In the genomic region with DNA sequence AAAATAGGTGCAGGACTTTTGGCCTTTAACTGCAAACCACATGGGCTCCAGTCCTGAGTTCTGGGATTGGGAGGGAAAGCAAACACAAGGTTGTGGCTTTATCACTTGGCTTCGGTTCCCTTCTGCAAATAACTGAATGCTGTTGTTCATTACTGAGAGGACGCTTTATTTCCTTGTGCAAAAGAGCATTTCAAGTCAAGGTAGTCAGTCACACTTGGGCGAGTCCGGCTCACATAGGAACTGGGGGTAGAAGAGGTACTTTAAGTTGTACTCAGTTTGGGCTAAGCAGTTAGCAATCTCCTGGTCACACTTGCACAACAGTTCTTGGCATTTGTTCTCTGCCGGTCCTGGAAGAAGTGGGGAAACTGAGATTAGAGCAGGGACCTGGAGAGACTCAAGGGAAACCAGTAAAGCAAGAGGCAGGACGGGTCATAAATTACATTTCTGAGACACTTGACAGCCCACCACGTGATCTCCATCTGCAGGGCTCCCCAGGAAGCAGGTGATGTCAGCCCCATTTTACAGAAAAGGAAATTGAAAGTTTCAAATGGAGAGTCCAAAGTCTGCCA, we compare ENCODE assay signal across 10 cellular contexts. TPM values are rescaled to one million over a fixed set of nuclear protein-coding genes. Genes with fewer than 3 reads are reported as not detected.
DNase-seq lines count a peak whose midpoint lies in the region; ATAC-seq, FAIRE-seq and TF ChIP-seq lines count a peak whose summit lies in the region.
"Had no signal": no experiment of that assay in that cellular context is flagged by ENCODE, and none has a peak within 500 bp of the region (broad histone marks: within the 10 kb centered on the region; RNA-seq: fewer than 3 reads in every experiment).

No MANE protein-coding gene starts in this region.

- H3K9me3 ChIP-seq in GM12878 (replicated peaks; ENCODE audit: control insufficient read depth, insufficient read depth, low read length): no peaks in the 10 kb centered on the region
- H3K9me3 ChIP-seq: BE2C had no signal

- CTCF ChIA-PET in GM12878 (lab: Yijun Ruan, JAX): interaction anchor here (0.9 to 1.4 kb wide), 2 partner anchors 14 to 15 kb away, joined by 4 read pairs; no protein-coding TSS in a partner anchor

- H3K36me3 Mint-ChIP-seq in natural killer cell treated with Interleukin-12 subunit alpha and Interleukin-12 subunit beta and Interleukin-15 and Interleukin-18, amount 100 ng/mL, for 72 hours: no peaks in the 10 kb centered on the region
- H3K36me3 Mint-ChIP-seq in natural killer cell: no peaks in the 10 kb centered on the region

- ATAC-seq in natural killer cell treated with Interleukin-12 subunit alpha and Interleukin-12 subunit beta and Interleukin-15 and Interleukin-18, amount 100 ng/mL, for 72 hours: no peak
- no peak for ATAC-seq in natural killer cell
- peak; percentile 78 for ATAC-seq in HG03342 (IDR thresholded peaks at IDR 0.05; ENCODE audit: unreplicated experiment)
- peak; percentile 92 for ATAC-seq in GM12878
- ATAC-seq in HG03045 (IDR thresholded peaks at IDR 0.05; ENCODE audit: unreplicated experiment): no peak

- POLR2A ChIA-PET in GM12878 (lab: Charles Lee): interaction anchor here (0.7 to 3.2 kb wide), 2 partner anchors 11 to 15 kb away, joined by 3 to 9 read pairs; no protein-coding TSS in a partner anchor

- H4K20me1 ChIP-seq in GM12878 (ENCODE audit: control insufficient read depth, insufficient read depth): no peaks in the 10 kb centered on the region

- no peak for DNase-seq in natural killer cell treated with Interleukin-12 subunit alpha and Interleukin-12 subunit beta and Interleukin-15 and Interleukin-18, amount 100 ng/mL, for 72 hours (ENCODE audit: low spot score)
- DNase-seq in natural killer cell: no peak
- DNase-seq in GM12878 (ENCODE audit: low read depth, low spot score): peak; percentile 72
- DNase-seq in NCI-H1105 treated with DMSO at 0.1 percent for 48 hours (lab: John Stamatoyannopoulos, UW): no peak
- DNase-seq in cerebellum (ENCODE audit: low spot score): no peak
- no peak for DNase-seq in G401 (ENCODE audit: low spot score)
- DNase-seq: BE2C had no signal

- peaks cover 9% of the 10 kb centered on the region for H3K4me1 ChIP-seq in GM12878 (ENCODE audit: control insufficient read depth, insufficient read depth, low read length)
- H3K4me1 ChIP-seq: BE2C had no signal

- H3K27ac ChIP-seq in GM12878 (ENCODE audit: control insufficient read depth, insufficient read depth): peak overlapping the region; percentile 47

- peak overlapping the region; percentile 19; the same call in 1 of the 2 replicates for H3K4me3 ChIP-seq in GM12878

- no peak for TF ChIP-seq POLR2A in GM12878 (IDR thresholded peaks at IDR 0.05; ENCODE audit: low read depth, low read length)

- intact Hi-C loops in natural killer cell (cut with micrococcal nuclease): no loop called here
- intact Hi-C loops in GM12878 (cut with micrococcal nuclease; ENCODE audit: unreplicated experiment): no loop called here

- TF ChIP-seq CTCF in natural killer cell (IDR thresholded peaks at IDR 0.05) (no peak), GM12878 (IDR thresholded peaks at IDR 0.05 in 2 of 3, conservative IDR thresholded peaks at IDR 0.05 in 1 of 3; ENCODE audit: control insufficient read depth in 2 of 3, extremely low read depth in 1 of 3, insufficient read depth in 1 of 3, low read depth in 3 of 3, low read length in 3 of 3) (no peak)

- RAD21 ChIA-PET in GM12878 (lab: Charles Lee; ENCODE audit: unreplicated experiment): interaction anchor here (0.7 to 1.1 kb wide), 4 partner anchors 14 to 367 kb away, joined by 3 to 5 read pairs (median 4); a partner anchor contains a TSS

- H3K27me3 ChIP-seq in GM12878 (replicated peaks in 1 of 2; ENCODE audit: control insufficient read depth in 2 of 2, insufficient read depth in 2 of 2, low read length in 1 of 2): no peaks in the 10 kb centered on the region
- H3K27me3 ChIP-seq: BE2C had no signal

- no TSS peak for BruUV-seq in GM12878 (replicated peaks; lab: Mats Ljungman, UMichigan)

- peak overlapping the region; percentile 3 to 12 for H3K27ac Mint-ChIP-seq in natural killer cell treated with Interleukin-12 subunit alpha and Interleukin-12 subunit beta and Interleukin-15 and Interleukin-18, amount 100 ng/mL, for 72 hours
- peak overlapping the region in 1 of 2 donors; percentile 6 for H3K27ac Mint-ChIP-seq in natural killer cell

- H3K4me2 ChIP-seq in GM12878 (ENCODE audit: control insufficient read depth, insufficient read depth): peak overlapping the region; percentile 90

- TF ChIP-seq EP300 in GM12878 (IDR thresholded peaks at IDR 0.05; ENCODE audit: borderline replicate concordance in 1 of 2, control insufficient read depth in 1 of 2, low read depth in 2 of 2, low read length in 2 of 2): peak in 1 of 2 experiments; percentile 23; a peak in 1 of 4 replicates

- FAIRE-seq in GM12878 (lab: Jason Lieb, UNC): peak; percentile 89

- H3K4me3 Mint-ChIP-seq in natural killer cell treated with Interleukin-12 subunit alpha and Interleukin-12 subunit beta and Interleukin-15 and Interleukin-18, amount 100 ng/mL, for 72 hours: peak overlapping the region; percentile 36
- H3K4me3 Mint-ChIP-seq in natural killer cell: no peak overlapping the region

- H2AFZ ChIP-seq in GM12878 (ENCODE audit: control insufficient read depth, low read depth, low read length): peak overlapping the region; percentile 58

- peaks cover 4 to 5% of the 10 kb centered on the region in 2 experiments; a peak in 3 of 4 replicates for H3K36me3 ChIP-seq in GM12878 (ENCODE audit: control insufficient read depth in 2 of 2, insufficient read depth in 2 of 2, low read length in 1 of 2)

- H3K79me2 ChIP-seq in GM12878 (ENCODE audit: control insufficient read depth, insufficient read depth, low read length): no peaks in the 10 kb centered on the region

- H3K9ac ChIP-seq in GM12878 (ENCODE audit: control insufficient read depth, insufficient read depth, low read length): no peak overlapping the region

- no peak for TF ChIP-seq RAD21 in GM12878 (IDR thresholded peaks at IDR 0.05; ENCODE audit: insufficient read depth, low read depth, low read length)

- H3K4me1 Mint-ChIP-seq in natural killer cell treated with Interleukin-12 subunit alpha and Interleukin-12 subunit beta and Interleukin-15 and Interleukin-18, amount 100 ng/mL, for 72 hours (ENCODE audit: low read depth in 2 of 2): peaks cover 9 to 10% of the 10 kb centered on the region in 2 donors
- peaks cover 5 to 6% of the 10 kb centered on the region in 2 donors for H3K4me1 Mint-ChIP-seq in natural killer cell

- SMC1A ChIA-PET in GM12878 (lab: Charles Lee; ENCODE audit: uncharacterized antibody, unreplicated experiment): interaction anchor here (1.5 to 5.8 kb wide), 2 partner anchors 10 to 14 kb away, joined by 3 to 25 read pairs; no protein-coding TSS in a partner anchor

- in situ Hi-C loops in GM12878 (cut with MboI): no loop called here
- in situ Hi-C loops in G401 (cut with HindIII; ENCODE audit: low sequenced_read_pairs): no loop called here

- peaks cover 0 to 3% of the 10 kb centered on the region in 2 donors for H3K27me3 Mint-ChIP-seq in natural killer cell treated with Interleukin-12 subunit alpha and Interleukin-12 subunit beta and Interleukin-15 and Interleukin-18, amount 100 ng/mL, for 72 hours
- H3K27me3 Mint-ChIP-seq in natural killer cell (ENCODE audit: low read depth in 2 of 2): peaks cover 3 to 5% of the 10 kb centered on the region in 2 donors

- H3K9me3 Mint-ChIP-seq in natural killer cell treated with Interleukin-12 subunit alpha and Interleukin-12 subunit beta and Interleukin-15 and Interleukin-18, amount 100 ng/mL, for 72 hours: no peaks in the 10 kb centered on the region
- H3K9me3 Mint-ChIP-seq in natural killer cell: no peaks in the 10 kb centered on the region

- 3% methylated on average over 7 of the region's 7 CpGs for WGBS in GM12878 (ENCODE audit: insufficient coverage, insufficient replicate concordance, low lambda C conversion rate, missing lambda C conversion rate)

RNA-seq across cellular contexts. Expression of a gene that starts 21.6 kb away (rescaled TPM):
- total RNA-seq in natural killer cell treated with Interleukin-12 subunit alpha and Interleukin-12 subunit beta and Interleukin-15 and Interleukin-18, amount 100 ng/mL, for 72 hours: not detected
- not detected for total RNA-seq in natural killer cell
- total RNA-seq in GM12878 (2013; cell fraction: nucleolus; rRNA removed): not detected in 2 replicates
- not detected in 2 replicates for total RNA-seq in GM12878 (2014; rRNA removed)
- not detected in 2 replicates for total RNA-seq in GM12878 (2014; rRNA removed; fragmentation: Illumina TruSeq; extraction: Trizol)
- not detected in 2 replicates for total RNA-seq in GM12878 (2021)
- not detected for polyA plus RNA-seq in GM12878 (2011; ENCODE audit: low read depth)
- polyA plus RNA-seq in GM12878 (2011; rRNA removed): not detected in 2 replicates
- polyA plus RNA-seq in GM12878 (2011; cell fraction: cytosol; rRNA removed): not detected in 2 replicates
- polyA plus RNA-seq in GM12878 (2011; cell fraction: nucleus; rRNA removed): not detected in 2 replicates
- polyA plus RNA-seq in GM12878 (2012): not detected in 2 replicates
- not detected in 2 replicates for polyA plus RNA-seq in GM12878 (2014; fragmentation: Illumina TruSeq; extraction: Trizol)
- polyA plus RNA-seq in GM12878 (2014; fragmentation: Nextera tagmentation; extraction: Ambion mirVana): not detected
- polyA plus RNA-seq in GM12878 (2014; rRNA removed): not detected in 2 replicates
- polyA plus RNA-seq in GM12878 (2016; fragmentation: Nextera tagmentation; extraction: Ambion mirVana): not detected
- polyA minus RNA-seq in GM12878 (2011; rRNA and poly(A)+ RNA removed): not detected in 2 replicates
- not detected in 2 replicates for polyA minus RNA-seq in GM12878 (2011; cell fraction: cytosol; rRNA and poly(A)+ RNA removed)
- polyA minus RNA-seq in GM12878 (2011; cell fraction: nucleus; rRNA and poly(A)+ RNA removed): not detected in 2 replicates
- not detected for total RNA-seq in cerebellum
- total RNA-seq in G401 (2014; rRNA removed; shearing (Covaris generic)): not detected in 2 replicates
- total RNA-seq: osteocyte had no signal

RNA-seq across cellular contexts. Expression of a gene that starts 30.7 kb away (rescaled TPM):
- total RNA-seq in natural killer cell treated with Interleukin-12 subunit alpha and Interleukin-12 subunit beta and Interleukin-15 and Interleukin-18, amount 100 ng/mL, for 72 hours: 1 to 10 TPM in 1 of 2 donors, not detected in 1; 1.5 TPM
- total RNA-seq in natural killer cell (1 to 10 TPM in 1 of 3 donors, not detected in 2; 3.1 TPM), GM12878 (2014; rRNA removed) (0.45 and 0.76 TPM in 2 replicates), GM12878 (2014; rRNA removed; fragmentation: Illumina TruSeq; extraction: Trizol) (1.2 and 1.4 TPM in 2 replicates), GM12878 (2021) (1.4 and 1.6 TPM in 2 replicates), cerebellum (1.00 TPM)
- 1.7 TPM in 2 replicates for total RNA-seq in GM12878 (2013; cell fraction: nucleolus; rRNA removed)
- 0.93 TPM for polyA plus RNA-seq in GM12878 (2011; ENCODE audit: low read depth)
- polyA plus RNA-seq in GM12878 (2011; rRNA removed) (1.3 and 1.8 TPM in 2 replicates), GM12878 (2014; fragmentation: Illumina TruSeq; extraction: Trizol) (0.85 and 1.1 TPM in 2 replicates), GM12878 (2014; fragmentation: Nextera tagmentation; extraction: Ambion mirVana) (under 1 TPM; 0.37 to 0.42 TPM), GM12878 (2014; rRNA removed) (0.72 and 1.2 TPM in 2 replicates), GM12878 (2016; fragmentation: Nextera tagmentation; extraction: Ambion mirVana) (1 to 10 TPM in 1 of 2 experiments, not detected in 1; 1.2 TPM)
- 0.10 and 0.25 TPM in 2 replicates for polyA plus RNA-seq in GM12878 (2011; cell fraction: cytosol; rRNA removed)
- 2.4 and 2.5 TPM in 2 replicates for polyA plus RNA-seq in GM12878 (2011; cell fraction: nucleus; rRNA removed)
- 1.7 and 2.3 TPM in 2 replicates for polyA plus RNA-seq in GM12878 (2012)
- polyA minus RNA-seq in GM12878 (2011; rRNA and poly(A)+ RNA removed): not detected in 2 replicates
- not detected in 2 replicates for polyA minus RNA-seq in GM12878 (2011; cell fraction: cytosol; rRNA and poly(A)+ RNA removed)
- polyA minus RNA-seq in GM12878 (2011; cell fraction: nucleus; rRNA and poly(A)+ RNA removed): not detected in 2 replicates
- total RNA-seq in G401 (2014; rRNA removed; shearing (Covaris generic)): 0.37 TPM in 1 of 2 replicates, not detected in the other
- total RNA-seq: osteocyte had no signal

RNA-seq across cellular contexts. Expression of a gene that starts 39.7 kb away (rescaled TPM):
- total RNA-seq in natural killer cell treated with Interleukin-12 subunit alpha and Interleukin-12 subunit beta and Interleukin-15 and Interleukin-18, amount 100 ng/mL, for 72 hours: 10 to 100 TPM; 67.0 to 94.4 TPM
- total RNA-seq in natural killer cell: 10 to 100 TPM; 45.8 to 62.2 (median 55.6) TPM
- total RNA-seq in GM12878 (2013; cell fraction: nucleolus; rRNA removed): 63.2 and 86.8 TPM in 2 replicates
- total RNA-seq in GM12878 (2014; rRNA removed): 41.4 and 49.0 TPM in 2 replicates
- total RNA-seq in GM12878 (2014; rRNA removed; fragmentation: Illumina TruSeq; extraction: Trizol): 52.0 and 53.8 TPM in 2 replicates
- total RNA-seq in GM12878 (2021): 45.4 and 49.6 TPM in 2 replicates
- polyA plus RNA-seq in GM12878 (2011; ENCODE audit: low read depth): 59.0 TPM
- polyA plus RNA-seq in GM12878 (2011; rRNA removed): 51.4 and 56.8 TPM in 2 replicates
- 42.2 and 56.2 TPM in 2 replicates for polyA plus RNA-seq in GM12878 (2011; cell fraction: cytosol; rRNA removed)
- 14.8 and 16.6 TPM in 2 replicates for polyA plus RNA-seq in GM12878 (2011; cell fraction: nucleus; rRNA removed)
- 46.4 and 54.0 TPM in 2 replicates for polyA plus RNA-seq in GM12878 (2012)
- polyA plus RNA-seq in GM12878 (2014; fragmentation: Illumina TruSeq; extraction: Trizol): 62.0 and 76.6 TPM in 2 replicates
- 10 to 100 TPM; 35.9 to 38.2 TPM for polyA plus RNA-seq in GM12878 (2014; fragmentation: Nextera tagmentation; extraction: Ambion mirVana)
- polyA plus RNA-seq in GM12878 (2014; rRNA removed): 42.3 and 56.5 TPM in 2 replicates
- 10 to 100 TPM; 34.6 to 38.8 TPM for polyA plus RNA-seq in GM12878 (2016; fragmentation: Nextera tagmentation; extraction: Ambion mirVana)
- 56.7 and 59.9 TPM in 2 replicates for polyA minus RNA-seq in GM12878 (2011; rRNA and poly(A)+ RNA removed)
- 16.6 and 17.6 TPM in 2 replicates for polyA minus RNA-seq in GM12878 (2011; cell fraction: cytosol; rRNA and poly(A)+ RNA removed)
- 19.2 and 29.9 TPM in 2 replicates for polyA minus RNA-seq in GM12878 (2011; cell fraction: nucleus; rRNA and poly(A)+ RNA removed)
- 42.3 TPM for total RNA-seq in cerebellum
- total RNA-seq in G401 (2014; rRNA removed; shearing (Covaris generic)): 129 and 174 TPM in 2 replicates

RNA-seq across cellular contexts. Expression of a gene that starts 42.4 kb away (rescaled TPM):
- 10 to 100 TPM; 25.4 to 50.4 TPM for total RNA-seq in natural killer cell treated with Interleukin-12 subunit alpha and Interleukin-12 subunit beta and Interleukin-15 and Interleukin-18, amount 100 ng/mL, for 72 hours
- 10 to 100 TPM; 44.3 to 57.4 (median 45.1) TPM for total RNA-seq in natural killer cell
- total RNA-seq in GM12878 (2013; cell fraction: nucleolus; rRNA removed): 122 and 158 TPM in 2 replicates
- 33.5 and 39.0 TPM in 2 replicates for total RNA-seq in GM12878 (2014; rRNA removed)
- total RNA-seq in GM12878 (2014; rRNA removed; fragmentation: Illumina TruSeq; extraction: Trizol): 53.1 and 57.1 TPM in 2 replicates
- 39.4 and 41.4 TPM in 2 replicates for total RNA-seq in GM12878 (2021)
- 18.8 TPM for polyA plus RNA-seq in GM12878 (2011; ENCODE audit: low read depth)
- 42.4 and 47.9 TPM in 2 replicates for polyA plus RNA-seq in GM12878 (2011; rRNA removed)
- 31.2 and 38.5 TPM in 2 replicates for polyA plus RNA-seq in GM12878 (2011; cell fraction: cytosol; rRNA removed)
- polyA plus RNA-seq in GM12878 (2011; cell fraction: nucleus; rRNA removed): 22.1 and 25.3 TPM in 2 replicates
- polyA plus RNA-seq in GM12878 (2012): 23.8 and 27.7 TPM in 2 replicates
- 65.7 and 83.0 TPM in 2 replicates for polyA plus RNA-seq in GM12878 (2014; fragmentation: Illumina TruSeq; extraction: Trizol)
- 10 to 100 TPM; 15.6 to 25.1 TPM for polyA plus RNA-seq in GM12878 (2014; fragmentation: Nextera tagmentation; extraction: Ambion mirVana)
- polyA plus RNA-seq in GM12878 (2014; rRNA removed): 36.8 and 53.0 TPM in 2 replicates
- 10 to 100 TPM; 76.6 to 77.3 TPM for polyA plus RNA-seq in GM12878 (2016; fragmentation: Nextera tagmentation; extraction: Ambion mirVana)
- 33.8 and 45.3 TPM in 2 replicates for polyA minus RNA-seq in GM12878 (2011; rRNA and poly(A)+ RNA removed)
- 15.8 and 16.2 TPM in 2 replicates for polyA minus RNA-seq in GM12878 (2011; cell fraction: cytosol; rRNA and poly(A)+ RNA removed)
- 25.9 and 42.6 TPM in 2 replicates for polyA minus RNA-seq in GM12878 (2011; cell fraction: nucleus; rRNA and poly(A)+ RNA removed)
- total RNA-seq in cerebellum: 19.3 TPM
- 27.2 and 36.2 TPM in 2 replicates for total RNA-seq in G401 (2014; rRNA removed; shearing (Covaris generic))

Comparison
In these comparisons a context has a peak if more than half of its experiments do, and no peak if none do; other contexts are left out.
1. ATAC-seq: peak in HG03342 (single experiment) and GM12878 (single experiment); none in natural killer cell treated with Interleukin-12 subunit alpha and Interleukin-12 subunit beta and Interleukin-15 and Interleukin-18, amount 100 ng/mL, for 72 hours (0 of 2), natural killer cell (0 of 3) and HG03045 (single experiment).